ENCODE assay signal across 24 cellular contexts in the genomic region with DNA sequence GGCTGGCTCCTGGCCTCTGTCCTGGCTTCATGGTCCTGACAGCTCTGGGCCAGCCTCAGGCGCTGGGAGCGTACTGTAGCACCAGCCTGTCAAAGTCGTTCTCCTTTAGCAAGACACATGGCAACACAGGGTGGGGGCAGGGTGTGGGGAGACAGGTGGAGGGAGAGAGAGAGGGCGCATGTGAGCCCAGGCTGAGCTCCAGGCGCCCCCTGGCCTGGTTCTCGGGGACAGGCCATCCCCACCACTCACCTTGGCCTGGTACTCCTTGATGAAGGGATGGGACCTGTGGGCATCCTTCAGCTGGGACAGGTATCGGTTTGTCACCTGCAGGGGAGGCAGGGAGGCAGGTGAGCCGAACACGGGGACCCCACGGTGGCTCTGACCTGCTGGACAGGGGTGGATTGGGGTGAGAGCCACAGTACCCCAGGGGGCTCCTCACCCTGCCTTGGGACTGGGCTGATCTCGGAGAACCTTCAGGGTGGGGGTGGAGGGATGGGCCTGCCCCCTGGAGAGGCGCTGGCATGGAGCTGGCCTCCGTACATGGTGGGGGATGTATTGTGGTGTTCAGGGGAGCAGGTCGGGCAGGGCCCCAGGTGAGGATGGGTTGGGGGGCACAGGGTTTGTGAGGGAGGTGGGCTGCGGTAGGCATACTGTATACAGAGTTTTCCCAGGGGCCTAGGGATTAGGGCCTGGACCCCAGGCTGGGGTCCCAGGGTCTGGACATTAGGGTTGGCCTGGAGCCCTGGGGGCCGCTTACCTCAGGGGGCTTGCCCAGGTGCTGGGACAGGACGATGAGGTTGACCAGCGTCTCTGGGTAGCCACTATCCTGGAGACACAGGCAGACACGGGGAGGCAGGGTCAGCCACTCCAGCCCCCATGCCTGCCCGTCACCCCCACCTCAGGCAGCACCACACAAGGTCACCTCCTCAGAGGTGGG. TPM values are rescaled to one million over a fixed set of nuclear protein-coding genes. Genes with fewer than 3 reads are reported as not detected.
"Had no signal": no experiment of that assay in that cellular context is flagged by ENCODE, and none has a peak within 500 bp of the region (broad histone marks: within the 10 kb centered on the region; RNA-seq: fewer than 3 reads in every experiment).

No MANE protein-coding gene starts in this region.

- H3K9me3 ChIP-seq: mucosa of descending colon, right lobe of liver, testis, vagina had no signal

- H3K27ac Mint-ChIP-seq: activated B cell treated with CpG ODN at 0.5 μM for 24 hours; activated naive CD4-positive, alpha-beta T cell treated with anti-CD3 and anti-CD28 coated beads, Interleukin-2, amount 50 U/mL, for 72 hours; activated T-cell treated with anti-CD3 and anti-CD28 coated beads, Interleukin-2, amount 50 U/mL, for 72 hours; endodermal cell; natural killer cell treated with Interleukin-12 subunit alpha and Interleukin-12 subunit beta and Interleukin-15 and Interleukin-18, amount 100 ng/mL, for 72 hours; T-helper 1 cell treated with Interleukin-12 subunit alpha and Interleukin-12 subunit beta and Interleukin-4 antibody, amounts not matched to agents 30 μg/mL and 1 μg/mL, for 36 hours had no signal

- DNase-seq: activated B cell treated with CpG ODN at 0.5 μM for 24 hours; activated CD4-positive, alpha-beta T cell treated with anti-CD3 and anti-CD28 coated beads for 4 hours; activated CD4-positive, alpha-beta T cell treated with anti-CD3 and anti-CD28 coated beads, Interleukin-2, amount 50 U/mL, for 4 hours; activated naive CD4-positive, alpha-beta T cell; activated T-cell treated with anti-CD3 and anti-CD28 coated beads for 4 hours; activated T-cell treated with anti-CD3 and anti-CD28 coated beads, Interleukin-2, amount 50 U/mL, for 72 hours; cortex of kidney; endodermal cell; foreskin fibroblast; head of caudate nucleus; hypothalamus; left ventricle myocardium superior; mucosa of descending colon; right lobe of liver; stimulated activated CD4-positive, alpha-beta T cell treated with anti-CD3 and anti-CD28 coated beads, Interleukin-12 subunit alpha, Interleukin-12 subunit beta, amount 100 ng/mL, for 4 hours; stimulated activated CD4-positive, alpha-beta T cell treated with anti-CD3 and anti-CD28 coated beads, Interleukin-4, amount 100 ng/mL, for 1 hour; stimulated activated naive CD8-positive, alpha-beta T cell treated with anti-CD3 and anti-CD28 coated beads, Interleukin-15, Interleukin-2, amounts not matched to agents 100 U/mL and 50 U/mL, for 24 hours; testis; trophoblast cell had no signal

- H3K36me3 Mint-ChIP-seq: activated naive CD4-positive, alpha-beta T cell treated with anti-CD3 and anti-CD28 coated beads, Interleukin-2, amount 50 U/mL, for 72 hours; natural killer cell treated with Interleukin-12 subunit alpha and Interleukin-12 subunit beta and Interleukin-15 and Interleukin-18, amount 100 ng/mL, for 72 hours had no signal

- H3K4me3 ChIP-seq: mucosa of descending colon, right lobe of liver, testis, vagina had no signal

- H3K9me3 Mint-ChIP-seq: activated B cell treated with CpG ODN at 0.5 μM for 24 hours; activated naive CD4-positive, alpha-beta T cell treated with anti-CD3 and anti-CD28 coated beads, Interleukin-2, amount 50 U/mL, for 72 hours; activated T-cell treated with anti-CD3 and anti-CD28 coated beads, Interleukin-2, amount 50 U/mL, for 72 hours; endodermal cell; natural killer cell treated with Interleukin-12 subunit alpha and Interleukin-12 subunit beta and Interleukin-15 and Interleukin-18, amount 100 ng/mL, for 72 hours; T-helper 1 cell treated with Interleukin-12 subunit alpha and Interleukin-12 subunit beta and Interleukin-4 antibody, amounts not matched to agents 30 μg/mL and 1 μg/mL, for 36 hours had no signal

- H3K27me3 ChIP-seq: right lobe of liver, testis, vagina had no signal

- H3K4me3 Mint-ChIP-seq: activated B cell treated with CpG ODN at 0.5 μM for 24 hours; activated T-cell treated with anti-CD3 and anti-CD28 coated beads, Interleukin-2, amount 50 U/mL, for 72 hours; endodermal cell; natural killer cell treated with Interleukin-12 subunit alpha and Interleukin-12 subunit beta and Interleukin-15 and Interleukin-18, amount 100 ng/mL, for 72 hours; T-helper 1 cell treated with Interleukin-12 subunit alpha and Interleukin-12 subunit beta and Interleukin-4 antibody, amounts not matched to agents 30 μg/mL and 1 μg/mL, for 36 hours had no signal

- ATAC-seq: activated naive CD4-positive, alpha-beta T cell treated with anti-CD3 and anti-CD28 coated beads, Interleukin-2, amount 50 U/mL, for 72 hours; activated T-cell treated with anti-CD3 and anti-CD28 coated beads, Interleukin-2, amount 50 U/mL, for 72 hours; esophagus mucosa; left ventricle myocardium superior; mucosa of descending colon; natural killer cell treated with Interleukin-12 subunit alpha and Interleukin-12 subunit beta and Interleukin-15 and Interleukin-18, amount 100 ng/mL, for 72 hours; stimulated activated naive CD8-positive, alpha-beta T cell treated with anti-CD3 and anti-CD28 coated beads, Interleukin-15, Interleukin-2, amounts not matched to agents 100 U/mL and 50 U/mL, for 24 hours had no signal

- H3K4me1 ChIP-seq: right lobe of liver had no signal

- H3K27ac ChIP-seq: right lobe of liver, testis, vagina had no signal

- H3K4me1 Mint-ChIP-seq: endodermal cell had no signal

RNA-seq across cellular contexts. Expression of gene CERS1, which starts 3.9 kb away (rescaled TPM):
- total RNA-seq: activated B cell treated with CpG ODN at 0.5 μM for 24 hours; activated T-cell treated with anti-CD3 and anti-CD28 coated beads, Interleukin-2, amount 50 U/mL, for 72 hours; esophagus mucosa; natural killer cell treated with Interleukin-12 subunit alpha and Interleukin-12 subunit beta and Interleukin-15 and Interleukin-18, amount 100 ng/mL, for 72 hours; right lobe of liver had no signal
